8 cellular contexts compared by ENCODE assay signal in the genomic region with DNA sequence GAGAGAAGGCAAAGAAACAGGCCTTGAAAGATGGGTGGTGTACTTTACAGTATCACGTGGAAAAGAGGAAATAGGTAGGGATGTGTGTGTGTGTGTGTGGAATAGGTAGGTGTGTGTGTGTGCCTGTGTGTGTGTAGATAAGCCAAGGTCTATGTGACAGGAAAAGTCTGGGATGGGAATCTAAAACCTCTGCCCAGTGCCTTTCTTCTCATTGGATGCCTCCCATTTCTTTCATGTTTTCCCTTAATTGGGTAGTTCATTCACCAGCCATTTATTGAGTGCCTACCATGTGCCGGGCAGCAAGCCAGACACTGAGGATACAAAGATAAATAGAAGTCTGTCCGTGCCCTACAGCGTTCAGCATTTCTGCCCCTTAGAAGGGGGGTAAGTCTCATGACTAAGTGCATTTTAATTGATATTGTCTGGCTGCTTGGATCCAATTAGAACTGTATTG. TPM values are rescaled to one million over a fixed set of nuclear protein-coding genes. Genes with fewer than 3 reads are reported as not detected.
DNase-seq lines count a peak whose midpoint lies in the region; FAIRE-seq and TF ChIP-seq lines count a peak whose summit lies in the region.

No MANE protein-coding gene starts in this region.

- peak; percentile 59 for FAIRE-seq in GM12891 (lab: Jason Lieb, UNC)

- H3K27me3 ChIP-seq in esophagus squamous epithelium (no peaks in the 10 kb centered on the region), ovary (no peaks in the 10 kb centered on the region)

- peak overlapping the region; percentile 97 for H3K4me3 ChIP-seq in SK-N-MC
- peak overlapping the region; percentile 59 to 93 (median 90) for H3K4me3 ChIP-seq in esophagus squamous epithelium
- peak overlapping the region; percentile 66 for H3K4me3 ChIP-seq in ovary

- no peak for TF ChIP-seq EP300 in ovary (IDR thresholded peaks at IDR 0.05)

- WGBS in esophagus squamous epithelium, 2 donors: 3 to 11% methylated on average over 3 to 4 of the region's 4 CpGs
- 37 to 50% (median 44%) methylated on average over 4 of the region's 4 CpGs for WGBS in ovary, 3 donors

- H3K9me3 ChIP-seq in SK-N-MC (ENCODE audit: low read depth, low read length) (no peaks in the 10 kb centered on the region), esophagus squamous epithelium (no peaks in the 10 kb centered on the region), ovary (no peaks in the 10 kb centered on the region)

- DNase-seq in GM12891 (ENCODE audit: insufficient read length, low spot score) (no peak), SK-N-MC (ENCODE audit: low read depth, low spot score) (no peak), esophagus squamous epithelium (lab: John Stamatoyannopoulos, UW) (no peak), ovary (no peak), NCI-H1105 treated with DMSO at 0.1 percent for 48 hours (lab: John Stamatoyannopoulos, UW) (no peak), NCI-H226 (no peak), SW480 (ENCODE audit: low spot score) (no peak)
- no peak for DNase-seq in activated CD4-positive, alpha-beta T cell treated with anti-CD3 and anti-CD28 coated beads for 4 hours

- H3K9ac ChIP-seq in SK-N-MC (ENCODE audit: insufficient read length): peak overlapping the region; percentile 93

- peaks cover 13 to 52% (median 35%) of the 10 kb centered on the region in 3 donors for H3K4me1 ChIP-seq in esophagus squamous epithelium
- peaks cover 1% of the 10 kb centered on the region for H3K4me1 ChIP-seq in ovary (ENCODE audit: insufficient read depth)

- intact Hi-C loops in esophagus squamous epithelium (cut with DNase I) (no loop called here), ovary (cut with DNase I) (no loop called here)

- TF ChIP-seq CTCF in esophagus squamous epithelium (IDR thresholded peaks at IDR 0.05) (no peak), ovary (IDR thresholded peaks at IDR 0.05) (no peak)

- TF ChIP-seq POLR2A in GM12891 (IDR thresholded peaks at IDR 0.05; ENCODE audit: low read depth, low read length) (no peak), esophagus squamous epithelium (IDR thresholded peaks at IDR 0.05) (no peak), ovary (IDR thresholded peaks at IDR 0.05) (no peak)

- H3K27ac ChIP-seq in SK-N-MC (no peak overlapping the region), esophagus squamous epithelium (peak overlapping the region; percentile 91 to 98 (median 95)), ovary (no peak overlapping the region)

- H3K36me3 ChIP-seq in SK-N-MC (ENCODE audit: insufficient read depth, low read length) (no peaks in the 10 kb centered on the region), esophagus squamous epithelium (peaks cover 0 to 39% (median 0%) of the 10 kb centered on the region in 3 donors), ovary (no peaks in the 10 kb centered on the region)

TF ChIP-seq in GM12891, 5 proteins besides CTCF, POLR2A, EP300 and RAD21:
- TF ChIP-seq POLR2AphosphoS5 (IDR thresholded peaks at IDR 0.05; ENCODE audit: low read depth, low read length) (no peak), POU2F2 (IDR thresholded peaks at IDR 0.05; ENCODE audit: low read depth, low read length) (no peak), PAX5 (IDR thresholded peaks at IDR 0.05; ENCODE audit: insufficient read depth, low read length, severe bottlenecking) (no peak), TAF1 (IDR thresholded peaks at IDR 0.05; ENCODE audit: low read depth, low read length) (no peak), SPI1 (IDR thresholded peaks at IDR 0.05; ENCODE audit: low read depth, low read length) (no peak)

RNA-seq across cellular contexts. Expression of a gene that starts 1.0 kb away (rescaled TPM):
- 46.8 TPM for polyA plus RNA-seq in GM12891 (2012; ENCODE audit: low read depth, missing spikeins)
- total RNA-seq in esophagus squamous epithelium (10 to 100 TPM; 22.7 to 31.5 (median 25.5) TPM), ovary (10 to 100 TPM; 20.5 to 51.4 (median 36.0) TPM)
- polyA plus RNA-seq in ovary: 10 to 100 TPM; 22.1 to 41.4 TPM

RNA-seq across cellular contexts. Expression of a gene that starts 31.9 kb away (rescaled TPM):
- polyA plus RNA-seq in GM12891 (2012; ENCODE audit: low read depth, missing spikeins): 4.8 TPM
- total RNA-seq in esophagus squamous epithelium (100 to 1,000 TPM in 1 of 4 donors, 10 to 100 TPM in 3; 36.6 to 110 (median 72.2) TPM), ovary (10 to 100 TPM in 5 of 7 donors, 1 to 10 TPM in 2; 8.8 to 22.4 (median 11.0) TPM)
- 1 to 10 TPM; 4.8 to 8.7 TPM for polyA plus RNA-seq in ovary

RNA-seq across cellular contexts. Expression of a gene that starts 48.4 kb away (rescaled TPM):
- 3.7 TPM for polyA plus RNA-seq in GM12891 (2012; ENCODE audit: low read depth, missing spikeins)
- total RNA-seq in esophagus squamous epithelium (10 to 100 TPM in 1 of 4 donors, 1 to 10 TPM in 3; 2.2 to 18.3 (median 6.2) TPM), ovary (10 to 100 TPM; 19.6 to 63.9 (median 45.8) TPM)
- polyA plus RNA-seq in ovary: 10 to 100 TPM; 24.2 to 27.3 TPM

RNA-seq across cellular contexts. Expression of a gene that starts 49.6 kb away (rescaled TPM):
- polyA plus RNA-seq in GM12891 (2012; ENCODE audit: low read depth, missing spikeins): 31.6 TPM
- total RNA-seq in esophagus squamous epithelium: 10 to 100 TPM; 55.5 to 89.2 (median 77.9) TPM
- 10 to 100 TPM; 24.4 to 75.7 (median 34.2) TPM for total RNA-seq in ovary
- polyA plus RNA-seq in ovary: 10 to 100 TPM; 22.0 to 38.0 TPM

RNA-seq across cellular contexts. Expression of a gene that starts 50.0 kb away (rescaled TPM):
- polyA plus RNA-seq in GM12891 (2012; ENCODE audit: low read depth, missing spikeins): 18.9 TPM
- total RNA-seq in esophagus squamous epithelium (10 to 100 TPM; 13.2 to 15.6 (median 15.3) TPM), ovary (10 to 100 TPM in 6 of 7 donors, 1 to 10 TPM in 1; 4.6 to 29.4 (median 19.7) TPM)
- 10 to 100 TPM in 1 of 2 donors, 1 to 10 TPM in 1; 9.7 to 20.7 TPM for polyA plus RNA-seq in ovary

Comparison
In these comparisons a context has a peak if more than half of its experiments do, and no peak if none do; other contexts are left out.
1. H3K27ac ChIP-seq: peak in esophagus squamous epithelium (4 of 4); none in SK-N-MC (single experiment) and ovary (0 of 2).
2. Peak in every context shown above with its lines, with median percentiles within 50 percentile points of each other: H3K4me3 ChIP-seq.